Comparison of ENCODE assay signal across 9 cellular contexts in genomic region chr4:122003335-122003734, GRCh38. TPM values are rescaled to one million over a fixed set of nuclear protein-coding genes. Genes with fewer than 3 reads are reported as not detected.
DNase-seq lines count a peak whose midpoint lies in the region; ATAC-seq, FAIRE-seq and TF ChIP-seq lines count a peak whose summit lies in the region.
"Had no signal": no experiment of that assay in that cellular context is flagged by ENCODE, and none has a peak within 500 bp of the region (broad histone marks: within the 10 kb centered on the region; RNA-seq: fewer than 3 reads in every experiment).

No MANE protein-coding gene starts in this region.

- no peak overlapping the region for H3K27ac Mint-ChIP-seq in neural crest cell (ENCODE audit: unreplicated experiment)

- peaks cover 3% of the 10 kb centered on the region for H3K4me1 Mint-ChIP-seq in neural crest cell

- no peak for TF ChIP-seq EP300 in upper lobe of left lung (IDR thresholded peaks at IDR 0.05)

- ATAC-seq in GM19023 (IDR thresholded peaks at IDR 0.05; ENCODE audit: unreplicated experiment) = peak; percentile 91
- ATAC-seq in HG03060 (IDR thresholded peaks at IDR 0.05; ENCODE audit: low read depth, unreplicated experiment) = peak; percentile 75
- ATAC-seq in upper lobe of left lung (ENCODE audit: low FRiP score in 2 of 2) = no peak

- H3K4me3 Mint-ChIP-seq in neural crest cell = no peak overlapping the region

- H3K27me3 ChIP-seq in bronchial epithelial cell (ENCODE audit: control insufficient read depth, insufficient read depth, low read length) (peaks cover 2% of the 10 kb centered on the region), upper lobe of left lung (no peaks in the 10 kb centered on the region)

- H3K27ac ChIP-seq in upper lobe of left lung = no peak overlapping the region
- H3K27ac ChIP-seq: neutrophil had no signal

- H3K4me3 ChIP-seq in bronchial epithelial cell (ENCODE audit: low read depth, low read length) (no peak overlapping the region), upper lobe of left lung (no peak overlapping the region)

- no peaks in the 10 kb centered on the region for H3K9me3 ChIP-seq in upper lobe of left lung
- H3K9me3 ChIP-seq: neutrophil had no signal

- 79 to 91% methylated on average over 7 of the region's 7 CpGs for WGBS in upper lobe of left lung, 2 donors

- TF ChIP-seq POLR2A in upper lobe of left lung (IDR thresholded peaks at IDR 0.05) = no peak

- peaks cover 3% of the 10 kb centered on the region for H3K27me3 Mint-ChIP-seq in neural crest cell (ENCODE audit: low read depth)

- H3K9me3 Mint-ChIP-seq in neural crest cell = peaks cover 3% of the 10 kb centered on the region

- no peaks in the 10 kb centered on the region for H3K4me1 ChIP-seq in upper lobe of left lung

- H3K36me3 ChIP-seq in bronchial epithelial cell (ENCODE audit: control insufficient read depth, insufficient read depth, low read length) (no peaks in the 10 kb centered on the region), upper lobe of left lung (no peaks in the 10 kb centered on the region)
- H3K36me3 ChIP-seq: neutrophil had no signal

- no peak for DNase-seq in D721Med (ENCODE audit: insufficient read length, low spot score)
- peak; percentile 78 for DNase-seq in OCI-M1 (lab: John Stamatoyannopoulos, UW)
- peak; percentile 27 for DNase-seq in bronchial epithelial cell (ENCODE audit: low read depth)
- DNase-seq in neural crest cell (ENCODE audit: low read depth, low spot score) = peak; percentile 2
- DNase-seq in upper lobe of left lung = no peak
- no peak for DNase-seq in cerebellum (ENCODE audit: low spot score)

- no peaks in the 10 kb centered on the region for H3K36me3 Mint-ChIP-seq in neural crest cell (ENCODE audit: low read depth)

- TF ChIP-seq CTCF in D721Med (IDR thresholded peaks at IDR 0.05; ENCODE audit: insufficient read depth, missing control alignments) = peak; percentile 39
- peak; percentile 40 for TF ChIP-seq CTCF in bronchial epithelial cell (IDR thresholded peaks at IDR 0.05; ENCODE audit: insufficient read depth, low read length, severe bottlenecking)
- TF ChIP-seq CTCF in neural crest cell (conservative IDR thresholded peaks at IDR 0.05) = peak; percentile 57
- peak in 2 of 6 experiments; percentile 20 to 28 for TF ChIP-seq CTCF in upper lobe of left lung (IDR thresholded peaks at IDR 0.05)

- FAIRE-seq in D721Med (lab: Jason Lieb, UNC) (no peak), bronchial epithelial cell (lab: Jason Lieb, UNC) (no peak)

RNA-seq across cellular contexts. Expression of gene TRPC3, which starts 51.5 kb away (rescaled TPM):
- total RNA-seq in bronchial epithelial cell (0.26 TPM in 1 of 2 replicates, not detected in the other), neural crest cell (0.82 TPM in 2 replicates), upper lobe of left lung (1 to 10 TPM in 4 of 6 donors, under 1 TPM in 2; 0.77 to 9.4 (median 1.4) TPM), cerebellum (88.6 TPM)

Comparison
In these comparisons a context has a peak if more than half of its experiments do, and no peak if none do; other contexts are left out.
1. DNase-seq: peak in OCI-M1 (single experiment), bronchial epithelial cell (single experiment) and neural crest cell (single experiment); none in D721Med (single experiment), upper lobe of left lung (0 of 2) and cerebellum (single experiment).
2. ATAC-seq: peak in GM19023 (single experiment) and HG03060 (single experiment); none in upper lobe of left lung (0 of 2).